ENCODE assay signal across 12 cellular contexts in the genomic region with DNA sequence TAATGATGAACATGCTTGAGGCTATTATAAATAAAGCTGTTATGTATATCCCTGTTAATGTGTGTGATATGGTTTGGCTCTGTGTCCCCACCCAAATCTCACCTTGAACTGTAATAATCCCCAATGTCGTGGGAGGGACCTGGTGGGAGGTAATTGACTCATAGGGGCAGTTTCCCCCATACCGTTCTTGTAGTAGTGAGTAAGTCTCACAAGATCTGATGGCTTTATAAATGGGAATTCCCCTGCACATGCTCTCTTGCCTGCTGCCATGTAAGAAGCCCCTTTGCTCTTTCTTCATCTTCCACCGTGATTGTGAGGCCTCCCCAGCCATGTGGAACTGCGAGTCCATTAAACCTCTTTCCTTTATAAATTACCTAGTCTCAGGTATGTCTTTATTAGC. TPM values are rescaled to one million over a fixed set of nuclear protein-coding genes. Genes with fewer than 3 reads are reported as not detected.
DNase-seq lines count a peak whose midpoint lies in the region; ATAC-seq and TF ChIP-seq lines count a peak whose summit lies in the region.
"Not testable (repeated sequence)": the region's sequence is repeated elsewhere in the genome, so short reads cannot be mapped to it uniquely, and the experiment has no call there.
"Had no signal": no experiment of that assay in that cellular context is flagged by ENCODE, and none has a peak within 500 bp of the region (broad histone marks: within the 10 kb centered on the region; RNA-seq: fewer than 3 reads in every experiment).

No MANE protein-coding gene starts in this region.

- H3K27ac ChIP-seq in HEK293 (ENCODE audit: extremely low read depth, low read depth, low read length): not testable (repeated sequence)

- not testable (repeated sequence) for H3K4me1 ChIP-seq in HEK293 (ENCODE audit: control insufficient read depth, insufficient read depth, low read length)

- not testable (repeated sequence) for H3K36me3 ChIP-seq in HEK293 (ENCODE audit: control insufficient read depth in 2 of 2, insufficient read depth in 1 of 2, low read length in 2 of 2)

- DNase-seq in activated CD4-positive, alpha-beta T cell treated with anti-CD3 and anti-CD28 coated beads for 48 hours: peak; percentile 71
- peak; percentile 50 for DNase-seq in activated T-cell treated with anti-CD3 and anti-CD28 coated beads, Interleukin-2, amount 50 U/mL, for 4 hours
- peak; percentile 50 for DNase-seq in activated naive CD8-positive, alpha-beta T cell treated with anti-CD3 and anti-CD28 coated beads for 36 hours
- DNase-seq in fibroblast of mammary gland (ENCODE audit: low read depth): peak; percentile 26
- peak; percentile 54 for DNase-seq in stimulated activated CD4-positive, alpha-beta T cell treated with anti-CD3 and anti-CD28 coated beads, Interleukin-12 subunit alpha, Interleukin-12 subunit beta, amount 100 ng/mL, for 4 hours
- DNase-seq in stimulated activated CD4-positive, alpha-beta T cell treated with anti-CD3 and anti-CD28 coated beads, TNF-alpha, amount 100 ng/mL, for 4 hours (ENCODE audit: low read depth in 3 of 3): peak in 2 of 3 experiments; percentile 35 to 62

- not testable (repeated sequence) for H3K9me3 ChIP-seq in HEK293 (ENCODE audit: control insufficient read depth, insufficient read depth, low read depth, low read length)

- H3K36me3 Mint-ChIP-seq in activated T-cell treated with anti-CD3 and anti-CD28 coated beads, Interleukin-2, amount 50 U/mL, for 4 hours (ENCODE audit: insufficient read depth): peaks cover 10% of the 10 kb centered on the region
- peaks cover 26% of the 10 kb centered on the region for H3K36me3 Mint-ChIP-seq in activated naive CD8-positive, alpha-beta T cell treated with anti-CD3 and anti-CD28 coated beads for 36 hours
- H3K36me3 Mint-ChIP-seq in stimulated activated naive CD8-positive, alpha-beta T cell treated with anti-CD3 and anti-CD28 coated beads, Interleukin-15, Interleukin-2, amounts not matched to agents 100 ng/mL and 50 ng/mL, for 24 hours (ENCODE audit: low read depth): peaks cover 20% of the 10 kb centered on the region

- H3K4me3 Mint-ChIP-seq in activated T-cell treated with anti-CD3 and anti-CD28 coated beads, Interleukin-2, amount 50 U/mL, for 4 hours: peak overlapping the region; percentile 42
- not testable (repeated sequence) for H3K4me3 Mint-ChIP-seq in activated naive CD8-positive, alpha-beta T cell treated with anti-CD3 and anti-CD28 coated beads for 36 hours; stimulated activated naive CD8-positive, alpha-beta T cell treated with anti-CD3 and anti-CD28 coated beads, Interleukin-15, Interleukin-2, amounts not matched to agents 100 ng/mL and 50 ng/mL, for 24 hours

- peak overlapping the region; percentile 86 for H3K27ac Mint-ChIP-seq in activated naive CD8-positive, alpha-beta T cell treated with anti-CD3 and anti-CD28 coated beads for 36 hours
- peak overlapping the region; percentile 84 for H3K27ac Mint-ChIP-seq in stimulated activated naive CD8-positive, alpha-beta T cell treated with anti-CD3 and anti-CD28 coated beads, Interleukin-15, Interleukin-2, amounts not matched to agents 100 ng/mL and 50 ng/mL, for 24 hours

- CTCF ChIA-PET in HEK293 (lab: Yijun Ruan, JAX): interaction anchor here (0.7 to 1.0 kb wide), 2 partner anchors 48 to 55 kb away, joined by 3 to 4 read pairs; no protein-coding TSS in a partner anchor

- not testable (repeated sequence) for TF ChIP-seq CTCF in HEK293 (tag by site-specific recombination; IDR thresholded peaks at IDR 0.05); fibroblast of mammary gland (conservative IDR thresholded peaks at IDR 0.05; ENCODE audit: control insufficient read depth, insufficient read depth, low read depth, low read length)

- peaks cover 20% of the 10 kb centered on the region for H3K4me1 Mint-ChIP-seq in activated T-cell treated with anti-CD3 and anti-CD28 coated beads, Interleukin-2, amount 50 U/mL, for 4 hours (ENCODE audit: low read depth)
- H3K4me1 Mint-ChIP-seq in activated naive CD8-positive, alpha-beta T cell treated with anti-CD3 and anti-CD28 coated beads for 36 hours: peaks cover 16% of the 10 kb centered on the region
- peaks cover 29% of the 10 kb centered on the region for H3K4me1 Mint-ChIP-seq in stimulated activated naive CD8-positive, alpha-beta T cell treated with anti-CD3 and anti-CD28 coated beads, Interleukin-15, Interleukin-2, amounts not matched to agents 100 ng/mL and 50 ng/mL, for 24 hours (ENCODE audit: low read depth)

- H3K9me3 Mint-ChIP-seq in activated T-cell treated with anti-CD3 and anti-CD28 coated beads, Interleukin-2, amount 50 U/mL, for 4 hours: peaks cover 19% of the 10 kb centered on the region
- H3K9me3 Mint-ChIP-seq in activated naive CD8-positive, alpha-beta T cell treated with anti-CD3 and anti-CD28 coated beads for 36 hours: peaks cover 39% of the 10 kb centered on the region
- H3K9me3 Mint-ChIP-seq in stimulated activated naive CD8-positive, alpha-beta T cell treated with anti-CD3 and anti-CD28 coated beads, Interleukin-15, Interleukin-2, amounts not matched to agents 100 ng/mL and 50 ng/mL, for 24 hours: peaks cover 19% of the 10 kb centered on the region

- peak; percentile 87 to 89 for ATAC-seq in activated T-cell treated with anti-CD3 and anti-CD28 coated beads, Interleukin-2, amount 50 U/mL, for 4 hours

- POLR2A ChIA-PET in HEK293 (lab: Yijun Ruan, JAX): not testable (repeated sequence)

- not testable (repeated sequence) for H3K27me3 Mint-ChIP-seq in activated T-cell treated with anti-CD3 and anti-CD28 coated beads, Interleukin-2, amount 50 U/mL, for 4 hours (ENCODE audit: low read depth); activated naive CD8-positive, alpha-beta T cell treated with anti-CD3 and anti-CD28 coated beads for 36 hours; stimulated activated naive CD8-positive, alpha-beta T cell treated with anti-CD3 and anti-CD28 coated beads, Interleukin-15, Interleukin-2, amounts not matched to agents 100 ng/mL and 50 ng/mL, for 24 hours

- H3K4me3 ChIP-seq in HEK293 (ENCODE audit: low read depth, low read length); fibroblast of mammary gland (ENCODE audit: control insufficient read depth, low read depth, low read length): not testable (repeated sequence)

TF ChIP-seq in HEK293, 187 proteins besides CTCF, POLR2A, EP300 and RAD21:
- TF ChIP-seq ZFHX2 (tag by site-specific recombination; conservative IDR thresholded peaks at IDR 0.05): peak; percentile 54

RNA-seq across cellular contexts. Expression of gene APOL6, which starts 31.2 kb away (rescaled TPM):
- 10 to 100 TPM; 18.8 to 32.7 (median 24.5) TPM for total RNA-seq in activated T-cell treated with anti-CD3 and anti-CD28 coated beads, Interleukin-2, amount 50 U/mL, for 4 hours
- 10 to 100 TPM; 54.9 to 55.8 TPM for total RNA-seq in activated naive CD8-positive, alpha-beta T cell treated with anti-CD3 and anti-CD28 coated beads for 36 hours

RNA-seq across cellular contexts. Expression of gene APOL5, which starts 38.2 kb away (rescaled TPM):
- total RNA-seq in activated T-cell treated with anti-CD3 and anti-CD28 coated beads, Interleukin-2, amount 50 U/mL, for 4 hours: not detected
- total RNA-seq in activated naive CD8-positive, alpha-beta T cell treated with anti-CD3 and anti-CD28 coated beads for 36 hours: not detected
- total RNA-seq: CD4-positive, alpha-beta T cell; HFFc6; osteoblast; WTC11 had no signal
